1 cellular context compared by ENCODE assay signal in the genomic region with DNA sequence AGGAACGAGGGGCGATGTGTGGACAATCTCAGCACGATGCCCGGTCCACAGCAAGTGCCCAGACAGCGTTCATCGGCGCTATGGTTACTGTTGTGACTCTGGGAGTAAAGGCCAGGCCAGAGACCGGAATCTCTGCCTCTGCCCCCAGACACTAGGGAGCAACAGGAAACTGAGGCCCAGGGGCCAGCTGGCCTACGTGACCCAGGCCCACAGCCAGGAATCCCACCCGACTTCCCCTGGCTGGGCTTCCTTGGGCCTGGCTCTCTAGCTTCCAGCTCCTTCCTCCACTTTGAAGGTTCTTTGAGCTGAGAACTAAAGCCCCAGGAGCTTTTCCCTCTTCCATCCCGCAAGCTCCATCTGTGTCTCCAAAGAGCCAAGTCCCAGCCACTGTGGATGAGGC.
TF ChIP-seq lines count a peak whose summit lies in the region.

No MANE protein-coding gene starts in this region.

TF ChIP-seq in HepG2, 621 proteins besides CTCF, POLR2A, EP300 and RAD21:
- TF ChIP-seq KMT2A (CRISPR knock-in tag; IDR thresholded peaks at IDR 0.05), result no peak
- no peak for TF ChIP-seq IKZF4 (CRISPR knock-in tag; IDR thresholded peaks at IDR 0.05; ENCODE audit: borderline replicate concordance, low read depth, not compliant biosample characterization)
- TF ChIP-seq, protein P1, sequence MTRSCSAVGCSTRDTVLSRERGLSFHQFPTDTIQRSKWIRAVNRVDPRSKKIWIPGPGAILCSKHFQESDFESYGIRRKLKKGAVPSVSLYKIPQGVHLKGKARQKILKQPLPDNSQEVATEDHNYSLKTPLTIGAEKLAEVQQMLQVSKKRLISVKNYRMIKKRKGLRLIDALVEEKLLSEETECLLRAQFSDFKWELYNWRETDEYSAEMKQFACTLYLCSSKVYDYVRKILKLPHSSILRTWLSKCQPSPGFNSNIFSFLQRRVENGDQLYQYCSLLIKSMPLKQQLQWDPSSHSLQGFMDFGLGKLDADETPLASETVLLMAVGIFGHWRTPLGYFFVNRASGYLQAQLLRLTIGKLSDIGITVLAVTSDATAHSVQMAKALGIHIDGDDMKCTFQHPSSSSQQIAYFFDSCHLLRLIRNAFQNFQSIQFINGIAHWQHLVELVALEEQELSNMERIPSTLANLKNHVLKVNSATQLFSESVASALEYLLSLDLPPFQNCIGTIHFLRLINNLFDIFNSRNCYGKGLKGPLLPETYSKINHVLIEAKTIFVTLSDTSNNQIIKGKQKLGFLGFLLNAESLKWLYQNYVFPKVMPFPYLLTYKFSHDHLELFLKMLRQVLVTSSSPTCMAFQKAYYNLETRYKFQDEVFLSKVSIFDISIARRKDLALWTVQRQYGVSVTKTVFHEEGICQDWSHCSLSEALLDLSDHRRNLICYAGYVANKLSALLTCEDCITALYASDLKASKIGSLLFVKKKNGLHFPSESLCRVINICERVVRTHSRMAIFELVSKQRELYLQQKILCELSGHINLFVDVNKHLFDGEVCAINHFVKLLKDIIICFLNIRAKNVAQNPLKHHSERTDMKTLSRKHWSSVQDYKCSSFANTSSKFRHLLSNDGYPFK (CRISPR knock-in tag; IDR thresholded peaks at IDR 0.05; ENCODE audit: borderline replicate concordance), result no peak
- no peak for TF ChIP-seq IRF2 (CRISPR knock-in tag; IDR thresholded peaks at IDR 0.05)
- TF ChIP-seq PITX1 (CRISPR knock-in tag; IDR thresholded peaks at IDR 0.05), result no peak
- no peak for TF ChIP-seq ZZZ3 (CRISPR knock-in tag; IDR thresholded peaks at IDR 0.05; ENCODE audit: borderline replicate concordance)
- TF ChIP-seq ZBTB21 (CRISPR knock-in tag; IDR thresholded peaks at IDR 0.05), result no peak
- no peak for TF ChIP-seq BORCS8-MEF2B (CRISPR knock-in tag; IDR thresholded peaks at IDR 0.05)
- TF ChIP-seq ZFP36 (IDR thresholded peaks at IDR 0.05; ENCODE audit: borderline replicate concordance, low read depth, low read length, partially characterized antibody), result no peak
- TF ChIP-seq KLF16 (CRISPR knock-in tag; IDR thresholded peaks at IDR 0.05), result no peak
- TF ChIP-seq, protein P2, sequence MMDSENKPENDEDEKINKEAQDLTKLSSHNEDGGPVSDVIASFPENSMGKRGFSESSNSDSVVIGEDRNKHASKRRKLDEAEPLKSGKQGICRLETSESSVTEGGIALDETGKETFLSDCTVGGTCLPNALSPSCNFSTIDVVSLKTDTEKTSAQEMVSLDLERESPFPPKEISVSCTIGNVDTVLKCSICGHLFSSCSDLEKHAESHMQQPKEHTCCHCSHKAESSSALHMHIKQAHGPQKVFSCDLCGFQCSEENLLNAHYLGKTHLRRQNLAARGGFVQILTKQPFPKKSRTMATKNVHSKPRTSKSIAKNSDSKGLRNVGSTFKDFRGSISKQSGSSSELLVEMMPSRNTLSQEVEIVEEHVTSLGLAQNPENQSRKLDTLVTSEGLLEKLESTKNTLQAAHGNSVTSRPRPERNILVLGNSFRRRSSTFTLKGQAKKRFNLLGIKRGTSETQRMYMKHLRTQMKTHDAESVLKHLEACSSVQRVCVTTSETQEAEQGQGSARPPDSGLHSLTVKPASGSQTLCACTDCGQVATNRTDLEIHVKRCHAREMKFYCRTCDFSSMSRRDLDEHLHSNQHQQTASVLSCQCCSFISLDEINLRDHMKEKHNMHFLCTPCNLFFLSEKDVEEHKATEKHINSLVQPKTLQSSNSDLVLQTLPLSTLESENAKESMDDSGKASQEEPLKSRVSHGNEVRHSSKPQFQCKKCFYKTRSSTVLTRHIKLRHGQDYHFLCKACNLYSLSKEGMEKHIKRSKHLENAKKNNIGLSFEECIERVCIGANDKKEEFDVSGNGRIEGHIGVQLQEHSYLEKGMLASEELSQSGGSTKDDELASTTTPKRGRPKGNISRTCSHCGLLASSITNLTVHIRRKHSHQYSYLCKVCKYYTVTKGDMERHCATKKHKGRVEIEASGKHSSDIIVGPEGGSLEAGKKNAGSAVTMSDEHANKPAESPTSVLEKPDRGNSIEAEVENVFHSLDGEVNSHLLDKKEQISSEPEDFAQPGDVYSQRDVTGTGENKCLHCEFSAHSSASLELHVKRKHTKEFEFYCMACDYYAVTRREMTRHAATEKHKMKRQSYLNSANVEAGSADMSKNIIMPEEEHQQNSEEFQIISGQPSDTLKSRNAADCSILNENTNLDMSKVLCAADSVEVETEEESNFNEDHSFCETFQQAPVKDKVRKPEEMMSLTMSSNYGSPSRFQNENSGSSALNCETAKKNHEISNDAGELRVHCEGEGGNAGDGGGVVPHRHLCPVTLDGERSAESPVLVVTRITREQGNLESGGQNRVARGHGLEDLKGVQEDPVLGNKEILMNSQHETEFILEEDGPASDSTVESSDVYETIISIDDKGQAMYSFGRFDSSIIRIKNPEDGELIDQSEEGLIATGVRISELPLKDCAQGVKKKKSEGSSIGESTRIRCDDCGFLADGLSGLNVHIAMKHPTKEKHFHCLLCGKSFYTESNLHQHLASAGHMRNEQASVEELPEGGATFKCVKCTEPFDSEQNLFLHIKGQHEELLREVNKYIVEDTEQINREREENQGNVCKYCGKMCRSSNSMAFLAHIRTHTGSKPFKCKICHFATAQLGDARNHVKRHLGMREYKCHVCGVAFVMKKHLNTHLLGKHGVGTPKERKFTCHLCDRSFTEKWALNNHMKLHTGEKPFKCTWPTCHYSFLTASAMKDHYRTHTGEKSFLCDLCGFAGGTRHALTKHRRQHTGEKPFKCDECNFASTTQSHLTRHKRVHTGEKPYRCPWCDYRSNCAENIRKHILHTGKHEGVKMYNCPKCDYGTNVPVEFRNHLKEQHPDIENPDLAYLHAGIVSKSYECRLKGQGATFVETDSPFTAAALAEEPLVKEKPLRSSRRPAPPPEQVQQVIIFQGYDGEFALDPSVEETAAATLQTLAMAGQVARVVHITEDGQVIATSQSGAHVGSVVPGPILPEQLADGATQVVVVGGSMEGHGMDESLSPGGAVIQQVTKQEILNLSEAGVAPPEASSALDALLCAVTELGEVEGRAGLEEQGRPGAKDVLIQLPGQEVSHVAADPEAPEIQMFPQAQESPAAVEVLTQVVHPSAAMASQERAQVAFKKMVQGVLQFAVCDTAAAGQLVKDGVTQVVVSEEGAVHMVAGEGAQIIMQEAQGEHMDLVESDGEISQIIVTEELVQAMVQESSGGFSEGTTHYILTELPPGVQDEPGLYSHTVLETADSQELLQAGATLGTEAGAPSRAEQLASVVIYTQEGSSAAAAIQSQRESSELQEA (CRISPR knock-in tag; IDR thresholded peaks at IDR 0.05; ENCODE audit: not compliant biosample characterization), result no peak
- no peak for TF ChIP-seq SMC3 (IDR thresholded peaks at IDR 0.05; ENCODE audit: low read length)
- TF ChIP-seq ZIK1 (CRISPR knock-in tag; IDR thresholded peaks at IDR 0.05; ENCODE audit: borderline replicate concordance, low read depth), result no peak
- no peak for TF ChIP-seq POLR2G (IDR thresholded peaks at IDR 0.05; ENCODE audit: low read depth, low read length)
- no peak for TF ChIP-seq HHEX (CRISPR knock-in tag; IDR thresholded peaks at IDR 0.05)
- TF ChIP-seq, protein P3, sequence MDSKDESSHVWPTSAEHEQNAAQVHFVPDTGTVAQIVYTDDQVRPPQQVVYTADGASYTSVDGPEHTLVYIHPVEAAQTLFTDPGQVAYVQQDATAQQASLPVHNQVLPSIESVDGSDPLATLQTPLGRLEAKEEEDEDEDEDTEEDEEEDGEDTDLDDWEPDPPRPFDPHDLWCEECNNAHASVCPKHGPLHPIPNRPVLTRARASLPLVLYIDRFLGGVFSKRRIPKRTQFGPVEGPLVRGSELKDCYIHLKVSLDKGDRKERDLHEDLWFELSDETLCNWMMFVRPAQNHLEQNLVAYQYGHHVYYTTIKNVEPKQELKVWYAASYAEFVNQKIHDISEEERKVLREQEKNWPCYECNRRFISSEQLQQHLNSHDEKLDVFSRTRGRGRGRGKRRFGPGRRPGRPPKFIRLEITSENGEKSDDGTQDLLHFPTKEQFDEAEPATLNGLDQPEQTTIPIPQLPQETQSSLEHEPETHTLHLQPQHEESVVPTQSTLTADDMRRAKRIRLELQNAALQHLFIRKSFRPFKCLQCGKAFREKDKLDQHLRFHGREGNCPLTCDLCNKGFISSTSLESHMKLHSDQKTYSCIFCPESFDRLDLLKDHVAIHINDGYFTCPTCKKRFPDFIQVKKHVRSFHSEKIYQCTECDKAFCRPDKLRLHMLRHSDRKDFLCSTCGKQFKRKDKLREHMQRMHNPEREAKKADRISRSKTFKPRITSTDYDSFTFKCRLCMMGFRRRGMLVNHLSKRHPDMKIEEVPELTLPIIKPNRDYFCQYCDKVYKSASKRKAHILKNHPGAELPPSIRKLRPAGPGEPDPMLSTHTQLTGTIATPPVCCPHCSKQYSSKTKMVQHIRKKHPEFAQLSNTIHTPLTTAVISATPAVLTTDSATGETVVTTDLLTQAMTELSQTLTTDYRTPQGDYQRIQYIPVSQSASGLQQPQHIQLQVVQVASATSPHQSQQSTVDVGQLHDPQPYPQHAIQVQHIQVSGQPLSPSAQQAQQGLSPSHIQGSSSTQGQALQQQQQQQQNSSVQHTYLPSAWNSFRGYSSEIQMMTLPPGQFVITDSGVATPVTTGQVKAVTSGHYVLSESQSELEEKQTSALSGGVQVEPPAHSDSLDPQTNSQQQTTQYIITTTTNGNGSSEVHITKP (CRISPR knock-in tag; IDR thresholded peaks at IDR 0.05; ENCODE audit: low read depth), result no peak
- TF ChIP-seq ZNF790 (CRISPR knock-in tag; IDR thresholded peaks at IDR 0.05; ENCODE audit: borderline replicate concordance), result no peak
- TF ChIP-seq SSRP1 (CRISPR knock-in tag; IDR thresholded peaks at IDR 0.05), result no peak
